Comparison of ENCODE assay signal across 12 cellular contexts in the genomic region with DNA sequence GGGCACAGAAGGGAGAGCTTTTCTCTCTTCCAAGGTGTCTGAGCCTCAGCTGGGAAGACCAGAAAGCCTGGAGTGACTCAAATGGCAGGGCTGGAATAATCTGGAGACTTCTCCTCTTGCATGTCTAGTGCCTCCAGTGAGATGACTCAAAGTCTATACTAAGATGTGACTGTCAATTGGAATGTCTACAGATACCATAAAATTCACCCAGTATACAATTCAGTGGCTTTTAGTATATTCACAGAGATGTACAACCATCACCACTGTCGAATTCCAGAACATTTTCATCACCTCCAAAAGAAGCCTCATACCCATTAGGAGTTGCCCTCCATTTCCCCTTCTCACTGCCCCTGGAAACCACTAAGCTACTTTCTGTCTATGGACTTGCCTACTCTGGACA. TPM values are rescaled to one million over a fixed set of nuclear protein-coding genes. Genes with fewer than 3 reads are reported as not detected.
DNase-seq lines count a peak whose midpoint lies in the region; ATAC-seq and TF ChIP-seq lines count a peak whose summit lies in the region.
"Had no signal": no experiment of that assay in that cellular context is flagged by ENCODE, and none has a peak within 500 bp of the region (broad histone marks: within the 10 kb centered on the region; RNA-seq: fewer than 3 reads in every experiment).

No MANE protein-coding gene starts in this region.

- peaks cover 15% of the 10 kb centered on the region for H3K4me1 Mint-ChIP-seq in MCF 10A (ENCODE audit: insufficient read depth, unreplicated experiment)

- H3K36me3 ChIP-seq in A673 (ENCODE audit: insufficient read depth, low read length, poor library complexity, severe bottlenecking) = no peaks in the 10 kb centered on the region
- H3K36me3 ChIP-seq in testis (ENCODE audit: low read depth, missing control alignments) = no peaks in the 10 kb centered on the region
- H3K36me3 ChIP-seq: thoracic aorta had no signal

- H3K4me1 ChIP-seq in A673 (ENCODE audit: insufficient read depth, low read length, poor library complexity, severe bottlenecking) (peaks cover 15% of the 10 kb centered on the region), testis (peaks cover 12% of the 10 kb centered on the region)

- H3K27ac ChIP-seq in A673 (ENCODE audit: low read depth, low read length, poor library complexity, severe bottlenecking) (peak overlapping the region; percentile 24), testis (peak overlapping the region in 1 of 2 donors; percentile 86)

- TF ChIP-seq POLR2A in testis (IDR thresholded peaks at IDR 0.05) = no peak

- 69 to 82% methylated on average over 1 of the region's 1 CpG for WGBS in testis, 2 donors

- H3K4me3 ChIP-seq in A673 (ENCODE audit: low read depth, low read length, poor library complexity, severe bottlenecking) = no peak overlapping the region
- no peak overlapping the region for H3K4me3 ChIP-seq in testis
- H3K4me3 ChIP-seq: thoracic aorta had no signal

- no peaks in the 10 kb centered on the region for H3K27me3 Mint-ChIP-seq in MCF 10A (ENCODE audit: insufficient read depth, unreplicated experiment)

- H3K9me3 Mint-ChIP-seq in MCF 10A (ENCODE audit: unreplicated experiment) = no peaks in the 10 kb centered on the region

- CTCF ChIA-PET in A673 (lab: Charles Lee) (no interaction called here), MCF 10A (lab: Yijun Ruan, JAX) (interaction anchor here (1.0 kb wide), 1 partner anchor 121 kb away, joined by 3 read pairs; no protein-coding TSS in a partner anchor)

- no peak for ATAC-seq in GM21390 (IDR thresholded peaks at IDR 0.05; ENCODE audit: unreplicated experiment)
- ATAC-seq: activated CD4-positive, CD25-positive, alpha-beta regulatory T cell treated with anti-CD3 and anti-CD28 coated beads, Interleukin-2, amount 50 U/mL, for 24 hours had no signal

- H3K27ac Mint-ChIP-seq in MCF 10A (ENCODE audit: low read depth, unreplicated experiment) = no peak overlapping the region

- BruUV-seq in A673 (replicated peaks; lab: Mats Ljungman, UMichigan) (no TSS peak), MCF 10A (replicated peaks; lab: Mats Ljungman, UMichigan) (no TSS peak)

- DNase-seq in A673 (ENCODE audit: low spot score) (no peak), HT1080 (ENCODE audit: low read depth) (peak; percentile 92), MCF 10A (ENCODE audit: unreplicated experiment) (peak; percentile 29), kidney tubule cell (ENCODE audit: low spot score) (peak; percentile 97), GM19238 (ENCODE audit: insufficient read length, low spot score) (no peak), HT-29 (ENCODE audit: low spot score) (no peak), testis (no peak)
- DNase-seq: mesendoderm, NCI-H524 treated with DMSO at 0.1 percent for 48 hours had no signal

- H3K4me3 Mint-ChIP-seq in MCF 10A (ENCODE audit: unreplicated experiment) = no peak overlapping the region

- TF ChIP-seq CTCF in A673 (conservative IDR thresholded peaks at IDR 0.05; ENCODE audit: low read depth, low read length) (no peak), MCF 10A (IDR thresholded peaks at IDR 0.05; ENCODE audit: unreplicated experiment) (no peak), testis (IDR thresholded peaks at IDR 0.05) (no peak)

- H3K36me3 Mint-ChIP-seq in MCF 10A (ENCODE audit: insufficient read depth, unreplicated experiment) = no peaks in the 10 kb centered on the region

- H3K27me3 ChIP-seq in A673 (replicated peaks; ENCODE audit: insufficient read depth, low read depth, low read length, poor library complexity) = no peaks in the 10 kb centered on the region
- H3K27me3 ChIP-seq in testis = no peaks in the 10 kb centered on the region

- POLR2A ChIA-PET in A673 (lab: Charles Lee; ENCODE audit: low non-redundant PET) = no interaction called here
- POLR2A ChIA-PET in MCF 10A (lab: Yijun Ruan, JAX) = no interaction called here

- H3K9me3 ChIP-seq in A673 (ENCODE audit: low read depth, low read length, poor library complexity, severe bottlenecking) = no peaks in the 10 kb centered on the region
- H3K9me3 ChIP-seq in testis = no peaks in the 10 kb centered on the region
- H3K9me3 ChIP-seq: thoracic aorta had no signal

- intact Hi-C loops in A673 (cut with micrococcal nuclease; ENCODE audit: unreplicated experiment) = no loop called here
- intact Hi-C loops in MCF 10A (cut with micrococcal nuclease) = loop anchor here (10.0 kb wide), 1 partner anchor 50 kb away; the partner anchor contains the start of gene CNN3
- intact Hi-C loops in testis (cut with DNase I; ENCODE audit: low total_unique reads) = no loop called here

RNA-seq across cellular contexts. Expression of gene CNN3, which starts 47.9 kb away (rescaled TPM):
- total RNA-seq in A673 (2021) (233 and 260 TPM in 2 replicates), MCF 10A (2022) (44.5 and 48.2 TPM in 2 replicates), testis (10 to 100 TPM; 45.9 to 61.4 TPM)
- total RNA-seq in HT1080 (2014; rRNA removed; shearing (Covaris generic)) = 269 and 346 TPM in 2 replicates
- 307 and 319 TPM in 2 replicates for polyA plus RNA-seq in HT1080 (2015; cell fraction: cytosol; rRNA removed)
- 236 and 247 TPM in 2 replicates for polyA plus RNA-seq in HT1080 (2015; cell fraction: nucleus; rRNA removed)
- total RNA-seq in HT-29 (2014; rRNA removed; shearing (Covaris generic)) = 3.2 and 6.3 TPM in 2 replicates
- 114 TPM for polyA plus RNA-seq in testis (ENCODE audit: insufficient read depth, low read depth, low replicate concordance)

Comparison
In these comparisons a context has a peak if more than half of its experiments do, and no peak if none do; other contexts are left out.
1. DNase-seq: peak in HT1080 (single experiment), MCF 10A (single experiment) and kidney tubule cell (single experiment); none in A673 (single experiment), GM19238 (single experiment), HT-29 (single experiment) and testis (single experiment).